In the genomic region with DNA sequence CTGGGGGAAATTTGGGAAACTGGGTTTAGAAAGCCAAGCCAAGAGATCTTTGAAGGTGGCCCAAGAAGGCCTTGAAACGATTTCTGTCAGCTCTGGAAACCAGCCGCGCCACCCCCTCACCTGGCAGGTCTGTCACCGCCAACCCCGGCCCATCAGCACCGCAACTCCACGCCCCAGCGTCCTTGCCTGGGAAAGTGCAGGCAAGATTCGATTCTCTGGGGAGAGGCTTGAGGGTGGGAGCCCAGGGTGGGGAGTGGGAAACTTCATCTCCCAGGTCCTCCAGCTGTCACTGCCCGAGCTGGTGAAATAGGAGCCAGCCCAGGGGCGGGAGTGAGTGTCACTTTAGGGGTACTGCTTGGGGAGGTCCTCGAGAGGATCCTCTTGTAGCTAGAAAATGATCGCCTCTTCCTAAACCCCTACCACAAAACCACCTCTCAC, we compare ENCODE assay signal across 8 cellular contexts. TPM values are rescaled to one million over a fixed set of nuclear protein-coding genes. Genes with fewer than 3 reads are reported as not detected.
DNase-seq lines count a peak whose midpoint lies in the region; ATAC-seq and TF ChIP-seq lines count a peak whose summit lies in the region.

No MANE protein-coding gene starts in this region.

- peak overlapping the region; percentile 76 for H3K4me3 Mint-ChIP-seq in neural progenitor cell

- H3K79me2 ChIP-seq in neural progenitor cell (ENCODE audit: low read depth): no peaks in the 10 kb centered on the region

- peaks cover 29% of the 10 kb centered on the region for H3K4me1 Mint-ChIP-seq in neural progenitor cell

- H3K27ac ChIP-seq in BLaER1 (peak overlapping the region; percentile 40), neural progenitor cell (no peak overlapping the region)

- H4K20me1 ChIP-seq in BLaER1: peaks cover 20% of the 10 kb centered on the region
- peaks cover 22% of the 10 kb centered on the region for H4K20me1 ChIP-seq in neural progenitor cell (ENCODE audit: low read depth)

- no peak overlapping the region for H3K27ac Mint-ChIP-seq in neural progenitor cell

- peaks cover 6% of the 10 kb centered on the region for H3K9me3 ChIP-seq in BLaER1
- H3K9me3 ChIP-seq in neural progenitor cell (ENCODE audit: low read depth): no peaks in the 10 kb centered on the region

- H2AFZ ChIP-seq in neural progenitor cell (replicated peaks): no peak overlapping the region

- H3K27me3 Mint-ChIP-seq in neural progenitor cell (ENCODE audit: insufficient read depth, low read depth): peaks cover 31% of the 10 kb centered on the region

- no peak for TF ChIP-seq CTCF in neural progenitor cell (IDR thresholded peaks at IDR 0.05)

- DNase-seq in NCI-H2171 (lab: John Stamatoyannopoulos, UW) (peak; percentile 91), ecto neural progenitor cell (ENCODE audit: low spot score) (peak; percentile 68), neural progenitor cell (ENCODE audit: low spot score) (no peak), NCI-H446 treated with DMSO at 0.1 percent for 48 hours (lab: John Stamatoyannopoulos, UW) (no peak), GM03348 (ENCODE audit: low spot score) (no peak), T-helper 9 cell (no peak)

- peak; percentile 16 for ATAC-seq in GM21786 (IDR thresholded peaks at IDR 0.05; ENCODE audit: unreplicated experiment)

- H3K36me3 Mint-ChIP-seq in neural progenitor cell: peaks cover 8% of the 10 kb centered on the region

- peak overlapping the region; percentile 83 for H3K4me2 ChIP-seq in BLaER1
- peak overlapping the region; percentile 97 for H3K4me2 ChIP-seq in neural progenitor cell

- H3K9ac ChIP-seq in BLaER1: peak overlapping the region; percentile 41; the same call in 1 of the 2 replicates
- H3K9ac ChIP-seq in neural progenitor cell: no peak overlapping the region

- H3K4me3 ChIP-seq in BLaER1 (peak overlapping the region; percentile 77), neural progenitor cell (peak overlapping the region; percentile 88)

- no peaks in the 10 kb centered on the region for H3K27me3 ChIP-seq in BLaER1
- H3K27me3 ChIP-seq in neural progenitor cell: peaks cover 92% of the 10 kb centered on the region

- H3K36me3 ChIP-seq in BLaER1 (peaks cover 44% of the 10 kb centered on the region), neural progenitor cell (no peaks in the 10 kb centered on the region)

- H3F3A ChIP-seq in neural progenitor cell (ENCODE audit: low read depth): peaks cover 11% of the 10 kb centered on the region

- no peaks in the 10 kb centered on the region for H3K9me3 Mint-ChIP-seq in neural progenitor cell

- H3K4me1 ChIP-seq in BLaER1: peaks cover 38% of the 10 kb centered on the region
- H3K4me1 ChIP-seq in neural progenitor cell: peaks cover 19% of the 10 kb centered on the region

RNA-seq across cellular contexts. Expression of a gene that starts 2.2 kb away (rescaled TPM):
- total RNA-seq in neural progenitor cell (ENCODE audit: low replicate concordance): 0.17 and 1.7 TPM in 2 replicates

Comparison
In these comparisons a context has a peak if more than half of its experiments do, and no peak if none do; other contexts are left out.
1. DNase-seq: peak in NCI-H2171 (single experiment) and ecto neural progenitor cell (single experiment); none in neural progenitor cell (single experiment), NCI-H446 treated with DMSO at 0.1 percent for 48 hours (single experiment), GM03348 (single experiment) and T-helper 9 cell (single experiment).